In genomic region chr15:41231536-41231935, GRCh38 we compare ENCODE assay signal across 8 cellular contexts. TPM values are rescaled to one million over a fixed set of nuclear protein-coding genes. Genes with fewer than 3 reads are reported as not detected.
DNase-seq lines count a peak whose midpoint lies in the region; ATAC-seq and TF ChIP-seq lines count a peak whose summit lies in the region.

No MANE protein-coding gene starts in this region.

- in situ Hi-C loops in gastrocnemius medialis (cut with MboI; ENCODE audit: low sequenced_read_pairs in 4 of 4) = no loop called here

- no peak for TF ChIP-seq POLR2A in gastrocnemius medialis (IDR thresholded peaks at IDR 0.05)

- DNase-seq in heart right ventricle (no peak), gastrocnemius medialis (no peak), NCI-H510A (lab: John Stamatoyannopoulos, UW) (no peak), iPS-NIHi7 (ENCODE audit: extremely low spot score) (no peak)

- H3K36me3 ChIP-seq in heart right ventricle = peaks cover 0 to 8% (median 0%) of the 10 kb centered on the region in 9 donors
- no peaks in the 10 kb centered on the region for H3K36me3 ChIP-seq in gastrocnemius medialis

- no peaks in the 10 kb centered on the region for H3K9me3 ChIP-seq in heart right ventricle
- H3K9me3 ChIP-seq in gastrocnemius medialis = no peaks in the 10 kb centered on the region

- TF ChIP-seq CTCF in WI38 (IDR thresholded peaks at IDR 0.05; ENCODE audit: low read depth, low read length) = no peak
- no peak for TF ChIP-seq CTCF in heart right ventricle (IDR thresholded peaks at IDR 0.05)
- no peak for TF ChIP-seq CTCF in gastrocnemius medialis (IDR thresholded peaks at IDR 0.05 in 4 of 5, conservative IDR thresholded peaks at IDR 0.05 in 1 of 5)

- H3K4me1 ChIP-seq in heart right ventricle (peaks cover 0 to 33% (median 26%) of the 10 kb centered on the region in 9 donors), gastrocnemius medialis (peaks cover 31 to 35% of the 10 kb centered on the region in 2 donors)

- H3K27me3 ChIP-seq in heart right ventricle (no peaks in the 10 kb centered on the region), gastrocnemius medialis (no peaks in the 10 kb centered on the region)

- H3K27ac ChIP-seq in heart right ventricle = peak overlapping the region; percentile 85 to 96 (median 90)
- peak overlapping the region; percentile 91 to 97 (median 94) for H3K27ac ChIP-seq in gastrocnemius medialis

- WGBS in heart right ventricle, 2 donors = 0% methylated on average over 12 of the region's 12 CpGs

- ATAC-seq in GM19035 (IDR thresholded peaks at IDR 0.05; ENCODE audit: unreplicated experiment) (peak; percentile 1), heart right ventricle (peak in 2 of 8 donors; percentile 0 to 10), gastrocnemius medialis (no peak), GM19397 (IDR thresholded peaks at IDR 0.05; ENCODE audit: unreplicated experiment) (no peak), GM18511 (IDR thresholded peaks at IDR 0.05; ENCODE audit: unreplicated experiment) (no peak)

- intact Hi-C loops in heart right ventricle (cut with DNase I) = loop anchor here in 6 of 10 donors (1.0 to 10.0 kb wide), 8 partner anchors 51 to 117 kb away; partner anchors contain the start of genes INO80 (in 4 of the 6), NUSAP1 (in 1 of the 6) and OIP5 (in 1 of the 6)
- intact Hi-C loops in gastrocnemius medialis (cut with DNase I; ENCODE audit: low total_unique reads) = loop anchor here (1.0 to 5.0 kb wide), 5 partner anchors 53 to 289 kb away; partner anchors contain the start of genes NUSAP1, OIP5 and RTF1

- H3K4me3 ChIP-seq in WI38 (ENCODE audit: low read depth, low read length) (peak overlapping the region; percentile 93), heart right ventricle (peak overlapping the region; percentile 68 to 98 (median 82)), gastrocnemius medialis (peak overlapping the region; percentile 73 to 91 (median 86))

RNA-seq across cellular contexts. Expression of gene CHP1, which starts 0.5 kb away (rescaled TPM):
- total RNA-seq in heart right ventricle (100 to 1,000 TPM in 9 of 10 donors, 10 to 100 TPM in 1; 86.5 to 133 (median 120) TPM), gastrocnemius medialis (100 to 1,000 TPM; 208 to 293 (median 266) TPM)
- polyA plus RNA-seq in heart right ventricle = 10 to 100 TPM; 22.5 to 93.1 TPM

RNA-seq across cellular contexts. Expression of gene EXD1, which starts 1.0 kb away (rescaled TPM):
- total RNA-seq in heart right ventricle = not detected
- not detected for polyA plus RNA-seq in heart right ventricle
- total RNA-seq in gastrocnemius medialis = not detected
